20 cellular contexts compared by ENCODE assay signal in the genomic region with DNA sequence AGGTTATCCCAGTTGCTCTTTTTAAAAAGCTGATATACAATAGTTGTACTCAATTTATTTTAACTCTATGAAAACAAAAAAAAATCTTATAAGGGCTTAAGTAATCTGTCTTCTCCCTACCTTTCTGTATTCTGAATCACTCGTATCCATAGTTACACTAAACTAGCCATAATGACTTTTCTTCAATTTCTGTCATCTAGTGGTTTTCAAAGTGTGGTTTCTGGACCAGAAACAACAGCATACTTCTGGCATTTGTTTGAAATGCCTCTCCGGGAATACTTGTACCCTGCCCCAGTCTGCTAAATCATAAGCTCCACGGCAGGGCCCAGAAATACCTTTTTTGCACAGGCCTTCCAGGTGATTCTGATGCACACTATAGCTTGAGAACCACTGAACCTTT.
"Had no signal": no experiment of that assay in that cellular context is flagged by ENCODE, and none has a peak within 500 bp of the region (broad histone marks: within the 10 kb centered on the region; RNA-seq: fewer than 3 reads in every experiment).

No MANE protein-coding gene starts in this region.

- H3K36me3 Mint-ChIP-seq: naive thymus-derived CD4-positive, alpha-beta T cell; stimulated activated naive B cell treated with anti-CD40 and anti-IgM and Interleukin-4, amounts not matched to agents 10 μg/mL and 1 μg/mL and 100 μg/mL, for 72 hours; type B pancreatic cell had no signal

- H3K4me3 ChIP-seq: esophagus squamous epithelium, hepatocyte, prostate gland, right atrium auricular region, sigmoid colon, skin epidermis had no signal

- DNase-seq: esophagus squamous epithelium; foreskin keratinocyte; head of caudate nucleus; kidney glomerular epithelial cell; mammary epithelial cell; naive thymus-derived CD4-positive, alpha-beta T cell; nephron progenitor cell; sigmoid colon; stimulated activated CD4-positive, alpha-beta T cell treated with anti-CD3 and anti-CD28 coated beads, Interleukin-2, amount 100 ng/mL, for 24 hours; stimulated activated CD4-positive, alpha-beta T cell treated with anti-CD3 and anti-CD28 coated beads, Interleukin-4, amount 100 ng/mL, for 4 hours; stimulated activated naive B cell treated with anti-CD40 and anti-IgM and Interleukin-4, amounts not matched to agents 10 μg/mL and 1 μg/mL and 100 μg/mL, for 72 hours; stimulated activated naive CD8-positive, alpha-beta T cell treated with anti-CD3 and anti-CD28 coated beads, Interleukin-15, amount 100 ng/mL, for 72 hours; substantia nigra had no signal

- H3K27ac Mint-ChIP-seq: dendritic cell treated with granulocyte-macrophage colony-stimulating factor and Interleukin-4, amounts not matched to agents 40 ng/mL and 50 ng/mL, for 4 days; naive thymus-derived CD4-positive, alpha-beta T cell; nephron progenitor cell; stimulated activated naive B cell treated with anti-CD40 and anti-IgM and Interleukin-4, amounts not matched to agents 10 μg/mL and 1 μg/mL and 100 μg/mL, for 72 hours; stimulated activated naive CD8-positive, alpha-beta T cell treated with anti-CD3 and anti-CD28 coated beads, Interleukin-15, amount 100 ng/mL, for 72 hours; type B pancreatic cell had no signal

- ATAC-seq: foreskin keratinocyte; left lobe of liver; naive thymus-derived CD4-positive, alpha-beta T cell; stimulated activated naive B cell treated with anti-CD40 and anti-IgM and Interleukin-4, amounts not matched to agents 10 μg/mL and 1 μg/mL and 100 μg/mL, for 72 hours; stimulated activated naive CD8-positive, alpha-beta T cell treated with anti-CD3 and anti-CD28 coated beads, Interleukin-15, amount 100 ng/mL, for 72 hours had no signal

- H3K9me3 Mint-ChIP-seq: dendritic cell treated with granulocyte-macrophage colony-stimulating factor and Interleukin-4, amounts not matched to agents 40 ng/mL and 50 ng/mL, for 4 days; nephron progenitor cell; type B pancreatic cell had no signal

- H3K4me1 Mint-ChIP-seq: naive thymus-derived CD4-positive, alpha-beta T cell; nephron progenitor cell; stimulated activated naive B cell treated with anti-CD40 and anti-IgM and Interleukin-4, amounts not matched to agents 10 μg/mL and 1 μg/mL and 100 μg/mL, for 72 hours; stimulated activated naive CD8-positive, alpha-beta T cell treated with anti-CD3 and anti-CD28 coated beads, Interleukin-15, amount 100 ng/mL, for 72 hours had no signal

- H3K27me3 Mint-ChIP-seq: dendritic cell treated with granulocyte-macrophage colony-stimulating factor and Interleukin-4, amounts not matched to agents 40 ng/mL and 50 ng/mL, for 4 days; naive thymus-derived CD4-positive, alpha-beta T cell; stimulated activated naive B cell treated with anti-CD40 and anti-IgM and Interleukin-4, amounts not matched to agents 10 μg/mL and 1 μg/mL and 100 μg/mL, for 72 hours; stimulated activated naive CD8-positive, alpha-beta T cell treated with anti-CD3 and anti-CD28 coated beads, Interleukin-15, amount 100 ng/mL, for 72 hours; type B pancreatic cell had no signal

- H3K4me3 Mint-ChIP-seq: dendritic cell treated with granulocyte-macrophage colony-stimulating factor and Interleukin-4, amounts not matched to agents 40 ng/mL and 50 ng/mL, for 4 days; naive thymus-derived CD4-positive, alpha-beta T cell; nephron progenitor cell; stimulated activated naive B cell treated with anti-CD40 and anti-IgM and Interleukin-4, amounts not matched to agents 10 μg/mL and 1 μg/mL and 100 μg/mL, for 72 hours; stimulated activated naive CD8-positive, alpha-beta T cell treated with anti-CD3 and anti-CD28 coated beads, Interleukin-15, amount 100 ng/mL, for 72 hours; type B pancreatic cell had no signal
